In genomic region chr11:121237686-121238658, GRCh38 we compare ENCODE assay signal across 9 cellular contexts. TPM values are rescaled to one million over a fixed set of nuclear protein-coding genes. Genes with fewer than 3 reads are reported as not detected.
DNase-seq lines count a peak whose midpoint lies in the region; ATAC-seq lines count a peak whose summit lies in the region.
"Had no signal": no experiment of that assay in that cellular context is flagged by ENCODE, and none has a peak within 500 bp of the region (broad histone marks: within the 10 kb centered on the region; RNA-seq: fewer than 3 reads in every experiment).

No MANE protein-coding gene starts in this region.

- H3K14ac ChIP-seq in mesenchymal stem cell (ENCODE audit: low read length in 2 of 2), result no peak overlapping the region

- ATAC-seq in GM21723 (IDR thresholded peaks at IDR 0.05; ENCODE audit: unreplicated experiment), result peak; percentile 18
- no peak for ATAC-seq in HG02970 (IDR thresholded peaks at IDR 0.05; ENCODE audit: low FRiP score, unreplicated experiment)
- ATAC-seq in T-helper 17 cell, result no peak

- H3K4me2 ChIP-seq in mesenchymal stem cell (ENCODE audit: low read length, poor library complexity, severe bottlenecking), result no peak overlapping the region

- no peak overlapping the region for H3K27ac Mint-ChIP-seq in T-helper 2 cell treated with Interferon-gamma antibody and Interleukin-4, amounts not matched to agents 5 μg/mL and 100 μg/mL, for 36 hours
- no peak overlapping the region for H3K27ac Mint-ChIP-seq in T-helper 17 cell

- H3K27me3 Mint-ChIP-seq in T-helper 2 cell treated with Interferon-gamma antibody and Interleukin-4, amounts not matched to agents 5 μg/mL and 100 μg/mL, for 36 hours (ENCODE audit: low read depth), result peaks cover 30% of the 10 kb centered on the region
- peaks cover 71% of the 10 kb centered on the region for H3K27me3 Mint-ChIP-seq in T-helper 17 cell

- H2AK5ac ChIP-seq in mesenchymal stem cell (ENCODE audit: low read length, severe bottlenecking), result no peak overlapping the region

- H3K27ac ChIP-seq in mesenchymal stem cell (ENCODE audit: low read length, poor library complexity, severe bottlenecking), result no peak overlapping the region

- 76% methylated on average over 12 of the region's 12 CpGs for WGBS in mesenchymal stem cell

- no peak overlapping the region for H3K4me3 Mint-ChIP-seq in T-helper 2 cell treated with Interferon-gamma antibody and Interleukin-4, amounts not matched to agents 5 μg/mL and 100 μg/mL, for 36 hours
- H3K4me3 Mint-ChIP-seq in T-helper 17 cell, result no peak overlapping the region

- peaks cover 18% of the 10 kb centered on the region for H3K4me1 Mint-ChIP-seq in T-helper 2 cell treated with Interferon-gamma antibody and Interleukin-4, amounts not matched to agents 5 μg/mL and 100 μg/mL, for 36 hours (ENCODE audit: low read depth)
- H3K4me1 Mint-ChIP-seq in T-helper 17 cell, result peaks cover 11% of the 10 kb centered on the region

- H3K4me1 ChIP-seq in mesenchymal stem cell (ENCODE audit: control insufficient read depth, insufficient read depth, low read depth, low read length), result no peaks in the 10 kb centered on the region

- H2BK12ac ChIP-seq in mesenchymal stem cell (ENCODE audit: low read length in 2 of 2), result peak overlapping the region in 1 of 2 experiments; percentile 48

- H3K18ac ChIP-seq in mesenchymal stem cell (ENCODE audit: low read depth in 1 of 2, low read length in 2 of 2), result no peak overlapping the region

- no peak overlapping the region for H2BK5ac ChIP-seq in mesenchymal stem cell (ENCODE audit: low read depth, low read length, poor library complexity, severe bottlenecking)

- no peaks in the 10 kb centered on the region for H3K9me3 Mint-ChIP-seq in T-helper 2 cell treated with Interferon-gamma antibody and Interleukin-4, amounts not matched to agents 5 μg/mL and 100 μg/mL, for 36 hours

- peak overlapping the region; percentile 19 for H2BK120ac ChIP-seq in mesenchymal stem cell (ENCODE audit: low read depth, low read length)

- peaks cover 15 to 36% of the 10 kb centered on the region in 2 experiments for H3K27me3 ChIP-seq in mesenchymal stem cell (ENCODE audit: control insufficient read depth in 1 of 2, insufficient read depth in 1 of 2, low read length in 2 of 2)

- peak; percentile 4 for DNase-seq in DMS153 treated with DMSO at 0.1 percent for 48 hours (lab: John Stamatoyannopoulos, UW; ENCODE audit: unreplicated experiment)
- peak; percentile 51 for DNase-seq in T-helper 2 cell treated with Interferon-gamma antibody and Interleukin-4, amounts not matched to agents 5 μg/mL and 100 μg/mL, for 36 hours (ENCODE audit: low spot score)
- DNase-seq in mesenchymal stem cell, result peak; percentile 40
- no peak for DNase-seq in T-helper 17 cell
- no peak for DNase-seq in AML-193 (lab: John Stamatoyannopoulos, UW)
- no peak for DNase-seq in mucosa of gallbladder (ENCODE audit: low spot score)
- DNase-seq: GDM1 had no signal

- H3K9me3 ChIP-seq in mesenchymal stem cell (ENCODE audit: control insufficient read depth, low read length), result no peaks in the 10 kb centered on the region
- no peaks in the 10 kb centered on the region for H3K9me3 ChIP-seq in T-helper 17 cell (ENCODE audit: control insufficient read depth, low read length, poor library complexity, severe bottlenecking)

- no peak overlapping the region for H4K8ac ChIP-seq in mesenchymal stem cell (ENCODE audit: low read length)

- no peak overlapping the region for H3K23ac ChIP-seq in mesenchymal stem cell (ENCODE audit: low read length in 2 of 2)

- H2AFZ ChIP-seq in mesenchymal stem cell (ENCODE audit: low read depth, low read length), result no peak overlapping the region

- no peak overlapping the region for H4K91ac ChIP-seq in mesenchymal stem cell (ENCODE audit: low read length)

- no peaks in the 10 kb centered on the region for H3K36me3 ChIP-seq in mesenchymal stem cell (ENCODE audit: control insufficient read depth in 1 of 2, insufficient read depth in 2 of 2, low read depth in 1 of 2, low read length in 2 of 2)

- H3K79me1 ChIP-seq in mesenchymal stem cell (replicated peaks; ENCODE audit: low read length, poor library complexity, severe bottlenecking), result no peaks in the 10 kb centered on the region

- H3K9ac ChIP-seq in mesenchymal stem cell (ENCODE audit: low read length), result no peak overlapping the region

- H3K4ac ChIP-seq in mesenchymal stem cell (ENCODE audit: low read depth in 1 of 2, low read length in 2 of 2), result no peak overlapping the region

- no peaks in the 10 kb centered on the region for H3K36me3 Mint-ChIP-seq in T-helper 2 cell treated with Interferon-gamma antibody and Interleukin-4, amounts not matched to agents 5 μg/mL and 100 μg/mL, for 36 hours (ENCODE audit: low read depth)
- H3K36me3 Mint-ChIP-seq in T-helper 17 cell (ENCODE audit: low read depth), result peaks cover 17% of the 10 kb centered on the region

- H3K4me3 ChIP-seq in mesenchymal stem cell (ENCODE audit: insufficient read depth in 1 of 2, low read depth in 1 of 2, low read length in 2 of 2), result no peak overlapping the region

- no peak overlapping the region for H2BK15ac ChIP-seq in mesenchymal stem cell (ENCODE audit: low read depth, poor library complexity, severe bottlenecking)

RNA-seq across cellular contexts. Expression of gene SC5D, which starts 54.6 kb away (rescaled TPM):
- polyA plus RNA-seq in mesenchymal stem cell (2013, experiment 1 of 2), result 123 TPM
- polyA plus RNA-seq in mesenchymal stem cell (2013, experiment 2 of 2), result 132 TPM
- total RNA-seq in T-helper 17 cell, result 10 to 100 TPM; 24.7 to 29.7 TPM
- total RNA-seq in mucosa of gallbladder, result 75.8 TPM

Comparison
In these comparisons a context has a peak if more than half of its experiments do, and no peak if none do; other contexts are left out.
1. DNase-seq: peak in DMS153 treated with DMSO at 0.1 percent for 48 hours (single experiment), T-helper 2 cell treated with Interferon-gamma antibody and Interleukin-4, amounts not matched to agents 5 μg/mL and 100 μg/mL, for 36 hours (single experiment) and mesenchymal stem cell (single experiment); none in T-helper 17 cell (0 of 3), AML-193 (0 of 2) and mucosa of gallbladder (single experiment).